36 cellular contexts compared by ENCODE assay signal in genomic region chr19:49433240-49433901, GRCh38. TPM values are rescaled to one million over a fixed set of nuclear protein-coding genes. Genes with fewer than 3 reads are reported as not detected.
A peak's percentile ranks its signal among the peaks of the same experiment; 100 is the strongest.
DNase-seq lines count a peak whose midpoint lies in the region; ATAC-seq and TF ChIP-seq lines count a peak whose summit lies in the region.
"Had no signal": no experiment of that assay in that cellular context is flagged by ENCODE, and none has a peak within 500 bp of the region (broad histone marks: within the 10 kb centered on the region; RNA-seq: fewer than 3 reads in every experiment).

No MANE protein-coding gene starts in this region.

- H3K27me3 Mint-ChIP-seq in activated CD4-positive, alpha-beta T cell treated with anti-CD3 and anti-CD28 coated beads, Interleukin-2, amount 10 ng/mL, durations not matched to agents 24 days and 14 days = peaks cover 87% of the 10 kb centered on the region
- peaks cover 76% of the 10 kb centered on the region for H3K27me3 Mint-ChIP-seq in CD8-positive, alpha-beta T cell (ENCODE audit: low read depth)
- H3K27me3 Mint-ChIP-seq in T-helper 17 cell = peaks cover 82% of the 10 kb centered on the region
- peaks cover 81 to 97% (median 85%) of the 10 kb centered on the region in 5 donors for H3K27me3 Mint-ChIP-seq in naive thymus-derived CD4-positive, alpha-beta T cell

- H3K27me3 ChIP-seq in CD8-positive, alpha-beta T cell (ENCODE audit: insufficient read depth, low read length) = peaks cover 61% of the 10 kb centered on the region
- H3K27me3 ChIP-seq in naive thymus-derived CD4-positive, alpha-beta T cell (ENCODE audit: control insufficient read depth in 2 of 2, insufficient read depth in 2 of 2, low read length in 2 of 2) = peaks cover 12 to 53% of the 10 kb centered on the region in 2 donors

- no peaks in the 10 kb centered on the region for H3K9me3 Mint-ChIP-seq in activated CD4-positive, alpha-beta T cell treated with anti-CD3 and anti-CD28 coated beads, Interleukin-2, amount 10 ng/mL, durations not matched to agents 24 days and 14 days
- H3K9me3 Mint-ChIP-seq in CD8-positive, alpha-beta T cell = no peaks in the 10 kb centered on the region
- peaks cover 0 to 5% (median 0%) of the 10 kb centered on the region in 11 donors for H3K9me3 Mint-ChIP-seq in naive thymus-derived CD4-positive, alpha-beta T cell
- H3K9me3 Mint-ChIP-seq: activated T-cell treated with anti-CD3 and anti-CD28 coated beads, Interleukin-2, amount 50 U/mL, for 72 hours had no signal

- DNase-seq in activated CD4-positive, alpha-beta T cell treated with anti-CD3 and anti-CD28 coated beads, Interleukin-2, amount 10 ng/mL, durations not matched to agents 24 days and 14 days = no peak
- DNase-seq in activated CD4-positive, alpha-beta T cell treated with anti-CD3 and anti-CD28 coated beads, Interleukin-2, amount 50 U/mL, for 1 hour = no peak
- DNase-seq in CD8-positive, alpha-beta T cell = no peak
- DNase-seq in T-helper 17 cell (no peak), GM10266 (ENCODE audit: extremely low spot score) (no peak)
- DNase-seq in naive thymus-derived CD4-positive, alpha-beta T cell = no peak
- DNase-seq: activated naive CD4-positive, alpha-beta T cell treated with Interleukin-2 at 50 U/mL for 16 hours; activated T-cell treated with anti-CD3 and anti-CD28 coated beads, Interleukin-2, amount 50 U/mL, for 72 hours; DMS153; effector memory CD4-positive, alpha-beta T cell; foreskin fibroblast; HCEC 1CT; heart right ventricle; left cardiac atrium; NCI-H1417; NCI-H446 treated with DMSO at 0.1 percent for 48 hours; NCI-H82; posterior cingulate gyrus; right lobe of liver; stimulated activated CD4-positive, alpha-beta T cell treated with anti-CD3 and anti-CD28 coated beads, Interleukin-2, amount 100 ng/mL, for 48 hours; T-helper 1 cell had no signal

- no peak for TF ChIP-seq CTCF in CD8-positive, alpha-beta T cell (IDR thresholded peaks at IDR 0.05)
- no peak for TF ChIP-seq CTCF in GM10266 (IDR thresholded peaks at IDR 0.05; ENCODE audit: control insufficient read depth, insufficient read depth, low read depth, missing control alignments)

- CTCF ChIA-PET in CD8-positive, alpha-beta T cell (lab: Charles Lee) = interaction anchor here (0.9 to 1.7 kb wide), 5 partner anchors 9 to 132 kb away, joined by 3 to 6 read pairs (median 4); no protein-coding TSS in a partner anchor
- CTCF ChIA-PET in naive thymus-derived CD4-positive, alpha-beta T cell (lab: Charles Lee) = no interaction called here

- no peaks in the 10 kb centered on the region for H3K36me3 Mint-ChIP-seq in activated CD4-positive, alpha-beta T cell treated with anti-CD3 and anti-CD28 coated beads, Interleukin-2, amount 10 ng/mL, durations not matched to agents 24 days and 14 days (ENCODE audit: low read depth)
- H3K36me3 Mint-ChIP-seq in CD8-positive, alpha-beta T cell = no peaks in the 10 kb centered on the region
- peaks cover 17% of the 10 kb centered on the region for H3K36me3 Mint-ChIP-seq in T-helper 17 cell (ENCODE audit: low read depth)
- peaks cover 0 to 2% (median 0%) of the 10 kb centered on the region in 5 donors for H3K36me3 Mint-ChIP-seq in naive thymus-derived CD4-positive, alpha-beta T cell

- intact Hi-C loops in activated CD4-positive, alpha-beta T cell treated with anti-CD3 and anti-CD28 coated beads, Interleukin-2, amount 10 ng/mL, durations not matched to agents 24 days and 14 days (cut with micrococcal nuclease) = no loop called here
- intact Hi-C loops in CD8-positive, alpha-beta T cell (cut with DNase I, micrococcal nuclease) = no loop called here
- intact Hi-C loops in naive thymus-derived CD4-positive, alpha-beta T cell (cut with micrococcal nuclease) = no loop called here

- H3K4me1 ChIP-seq in CD8-positive, alpha-beta T cell (ENCODE audit: insufficient read depth, low read length) = peaks cover 33% of the 10 kb centered on the region
- peaks cover 3 to 27% of the 10 kb centered on the region in 2 donors for H3K4me1 ChIP-seq in naive thymus-derived CD4-positive, alpha-beta T cell (ENCODE audit: control insufficient read depth in 2 of 2, insufficient read depth in 2 of 2, low read length in 2 of 2)
- H3K4me1 ChIP-seq: ascending aorta, right lobe of liver had no signal

- H3K36me3 ChIP-seq in CD8-positive, alpha-beta T cell (ENCODE audit: insufficient read depth, low read length) = no peaks in the 10 kb centered on the region
- no peaks in the 10 kb centered on the region for H3K36me3 ChIP-seq in naive thymus-derived CD4-positive, alpha-beta T cell (ENCODE audit: control insufficient read depth in 2 of 3, insufficient read depth in 3 of 3, low read length in 3 of 3)
- H3K36me3 ChIP-seq: ascending aorta, cardiac muscle cell, heart right ventricle, neural progenitor cell, right lobe of liver, suprapubic skin had no signal

- no peak overlapping the region for H3K27ac Mint-ChIP-seq in activated CD4-positive, alpha-beta T cell treated with anti-CD3 and anti-CD28 coated beads, Interleukin-2, amount 10 ng/mL, durations not matched to agents 24 days and 14 days
- no peak overlapping the region for H3K27ac Mint-ChIP-seq in CD8-positive, alpha-beta T cell
- H3K27ac Mint-ChIP-seq in T-helper 17 cell = peak overlapping the region; percentile 39
- H3K27ac Mint-ChIP-seq in naive thymus-derived CD4-positive, alpha-beta T cell = peak overlapping the region in 2 of 9 donors; percentile 32 to 51
- H3K27ac Mint-ChIP-seq: activated T-cell treated with anti-CD3 and anti-CD28 coated beads, Interleukin-2, amount 50 U/mL, for 72 hours; neural progenitor cell had no signal

- no peak overlapping the region for H3K4me3 ChIP-seq in CD8-positive, alpha-beta T cell (ENCODE audit: low read depth, low read length)
- H3K4me3 ChIP-seq in naive thymus-derived CD4-positive, alpha-beta T cell (ENCODE audit: low read length) = no peak overlapping the region
- H3K4me3 ChIP-seq: ascending aorta, cardiac muscle cell, heart right ventricle, right lobe of liver, suprapubic skin had no signal

- POLR2A ChIA-PET in CD8-positive, alpha-beta T cell (lab: Charles Lee) = no interaction called here
- POLR2A ChIA-PET in naive thymus-derived CD4-positive, alpha-beta T cell (lab: Charles Lee) = interaction anchor here (0.6 kb wide), 1 partner anchor 42 kb away, joined by 4 read pairs; no protein-coding TSS in a partner anchor

- peak overlapping the region; percentile 7 for H3K4me3 Mint-ChIP-seq in activated CD4-positive, alpha-beta T cell treated with anti-CD3 and anti-CD28 coated beads, Interleukin-2, amount 10 ng/mL, durations not matched to agents 24 days and 14 days
- H3K4me3 Mint-ChIP-seq in CD8-positive, alpha-beta T cell = peak overlapping the region; percentile 29
- peak overlapping the region; percentile 28 for H3K4me3 Mint-ChIP-seq in T-helper 17 cell
- H3K4me3 Mint-ChIP-seq in naive thymus-derived CD4-positive, alpha-beta T cell = peak overlapping the region in 9 of 10 donors; percentile 35 to 74 (median 64)
- H3K4me3 Mint-ChIP-seq: neural progenitor cell had no signal

- H3K4me1 Mint-ChIP-seq in activated CD4-positive, alpha-beta T cell treated with anti-CD3 and anti-CD28 coated beads, Interleukin-2, amount 10 ng/mL, durations not matched to agents 24 days and 14 days = peaks cover 36% of the 10 kb centered on the region
- peaks cover 34% of the 10 kb centered on the region for H3K4me1 Mint-ChIP-seq in CD8-positive, alpha-beta T cell (ENCODE audit: low read depth)
- peaks cover 43% of the 10 kb centered on the region for H3K4me1 Mint-ChIP-seq in T-helper 17 cell
- H3K4me1 Mint-ChIP-seq in naive thymus-derived CD4-positive, alpha-beta T cell = peaks cover 25 to 40% (median 26%) of the 10 kb centered on the region in 7 donors

- no peaks in the 10 kb centered on the region for H3K9me3 ChIP-seq in CD8-positive, alpha-beta T cell (ENCODE audit: low read length)
- no peaks in the 10 kb centered on the region for H3K9me3 ChIP-seq in T-helper 17 cell (ENCODE audit: control insufficient read depth, low read length, poor library complexity, severe bottlenecking)
- H3K9me3 ChIP-seq in naive thymus-derived CD4-positive, alpha-beta T cell (ENCODE audit: control insufficient read depth in 2 of 3, low read length in 3 of 3) = no peaks in the 10 kb centered on the region
- H3K9me3 ChIP-seq: ascending aorta, heart right ventricle, right lobe of liver, suprapubic skin had no signal

- ATAC-seq in CD8-positive, alpha-beta T cell = no peak
- no peak for ATAC-seq in T-helper 17 cell
- ATAC-seq in naive thymus-derived CD4-positive, alpha-beta T cell = no peak
- ATAC-seq in HG03159 (IDR thresholded peaks at IDR 0.05; ENCODE audit: unreplicated experiment) = no peak
- ATAC-seq in HG02938 (IDR thresholded peaks at IDR 0.05; ENCODE audit: unreplicated experiment) = no peak
- ATAC-seq: activated CD4-positive, CD25-positive, alpha-beta regulatory T cell treated with anti-CD3 and anti-CD28 coated beads, Interleukin-2, amount 50 U/mL, for 24 hours; activated T-cell treated with anti-CD3 and anti-CD28 coated beads, Interleukin-2, amount 50 U/mL, for 72 hours; heart right ventricle; left cardiac atrium; right lobe of liver had no signal

- no peak overlapping the region for H3K27ac ChIP-seq in CD8-positive, alpha-beta T cell (ENCODE audit: low read depth, low read length)
- H3K27ac ChIP-seq in naive thymus-derived CD4-positive, alpha-beta T cell (ENCODE audit: low read depth, low read length) = no peak overlapping the region
- H3K27ac ChIP-seq: ascending aorta, cardiac muscle cell, coronary artery, heart right ventricle, neural progenitor cell, right lobe of liver, suprapubic skin had no signal

RNA-seq across cellular contexts. Expression of gene SLC17A7, which starts 8.0 kb away (rescaled TPM):
- 0.12 and 0.54 TPM in 2 replicates for total RNA-seq in activated CD4-positive, alpha-beta T cell treated with anti-CD3 and anti-CD28 coated beads, Interleukin-2, amount 10 ng/mL, durations not matched to agents 24 days and 14 days
- under 1 TPM in 1 of 2 experiments, not detected in 1; 0.11 TPM for total RNA-seq in CD8-positive, alpha-beta T cell
- not detected for total RNA-seq in T-helper 17 cell
- total RNA-seq in naive thymus-derived CD4-positive, alpha-beta T cell = under 1 TPM in 2 of 5 experiments, not detected in 3; 0.12 to 0.22 TPM
- polyA plus RNA-seq in naive thymus-derived CD4-positive, alpha-beta T cell = not detected
- total RNA-seq: activated CD8-positive, alpha-beta memory T cell treated with anti-CD3 and anti-CD28 coated beads for 36 hours; esophagus mucosa had no signal

RNA-seq across cellular contexts. Expression of gene GFY, which starts 8.2 kb away (rescaled TPM):
- not detected in 2 replicates for total RNA-seq in activated CD4-positive, alpha-beta T cell treated with anti-CD3 and anti-CD28 coated beads, Interleukin-2, amount 10 ng/mL, durations not matched to agents 24 days and 14 days
- not detected for total RNA-seq in CD8-positive, alpha-beta T cell
- not detected for total RNA-seq in T-helper 17 cell
- not detected for total RNA-seq in naive thymus-derived CD4-positive, alpha-beta T cell
- polyA plus RNA-seq in naive thymus-derived CD4-positive, alpha-beta T cell = not detected
- total RNA-seq: activated CD8-positive, alpha-beta memory T cell treated with anti-CD3 and anti-CD28 coated beads for 36 hours; activated T-cell treated with anti-CD3 and anti-CD28 coated beads, Interleukin-2, amount 50 U/mL, for 72 hours; ascending aorta; esophagus mucosa; heart right ventricle; left cardiac atrium; lung microvascular endothelial cell; mucosa of gallbladder; right lobe of liver; RPMI7951; SK-MEL-5; suprapubic skin; ureter had no signal

RNA-seq across cellular contexts. Expression of gene PTH2, which starts 10.1 kb away (rescaled TPM):
- not detected in 2 replicates for total RNA-seq in activated CD4-positive, alpha-beta T cell treated with anti-CD3 and anti-CD28 coated beads, Interleukin-2, amount 10 ng/mL, durations not matched to agents 24 days and 14 days
- not detected for total RNA-seq in CD8-positive, alpha-beta T cell
- not detected for total RNA-seq in T-helper 17 cell
- not detected for total RNA-seq in naive thymus-derived CD4-positive, alpha-beta T cell
- not detected for polyA plus RNA-seq in naive thymus-derived CD4-positive, alpha-beta T cell
- total RNA-seq: activated CD8-positive, alpha-beta memory T cell treated with anti-CD3 and anti-CD28 coated beads for 36 hours; activated T-cell treated with anti-CD3 and anti-CD28 coated beads, Interleukin-2, amount 50 U/mL, for 72 hours; ascending aorta; esophagus mucosa; heart right ventricle; left cardiac atrium; lung microvascular endothelial cell; mucosa of gallbladder; right lobe of liver; RPMI7951; SK-MEL-5; suprapubic skin; ureter had no signal
- polyA plus RNA-seq: heart right ventricle had no signal

RNA-seq across cellular contexts. Expression of gene PIH1D1, which starts 18.2 kb away (rescaled TPM):
- 134 and 135 TPM in 2 replicates for total RNA-seq in activated CD4-positive, alpha-beta T cell treated with anti-CD3 and anti-CD28 coated beads, Interleukin-2, amount 10 ng/mL, durations not matched to agents 24 days and 14 days
- 100 to 1,000 TPM; 113 to 119 TPM for total RNA-seq in CD8-positive, alpha-beta T cell
- 100 to 1,000 TPM; 147 to 150 TPM for total RNA-seq in T-helper 17 cell
- total RNA-seq in naive thymus-derived CD4-positive, alpha-beta T cell = 100 to 1,000 TPM; 136 to 183 (median 159) TPM
- polyA plus RNA-seq in naive thymus-derived CD4-positive, alpha-beta T cell = 10 to 100 TPM; 62.7 to 91.8 TPM

RNA-seq across cellular contexts. Expression of gene ALDH16A1, which starts 19.7 kb away (rescaled TPM):
- total RNA-seq in activated CD4-positive, alpha-beta T cell treated with anti-CD3 and anti-CD28 coated beads, Interleukin-2, amount 10 ng/mL, durations not matched to agents 24 days and 14 days = 27.2 and 28.4 TPM in 2 replicates
- total RNA-seq in CD8-positive, alpha-beta T cell = 10 to 100 TPM; 26.1 to 30.7 TPM
- 10 to 100 TPM; 34.8 to 38.0 TPM for total RNA-seq in T-helper 17 cell
- total RNA-seq in naive thymus-derived CD4-positive, alpha-beta T cell = 10 to 100 TPM; 27.6 to 38.1 (median 33.3) TPM
- polyA plus RNA-seq in naive thymus-derived CD4-positive, alpha-beta T cell = 10 to 100 TPM; 28.3 to 37.8 TPM

Comparison
In these comparisons a context has a peak if more than half of its experiments do, and no peak if none do; other contexts are left out.
1. H3K4me3 Mint-ChIP-seq: peak in every context shown above with its lines; median percentile 64 in naive thymus-derived CD4-positive, alpha-beta T cell; 29 in CD8-positive, alpha-beta T cell; 28 in T-helper 17 cell; 7 in activated CD4-positive, alpha-beta T cell treated with anti-CD3 and anti-CD28 coated beads, Interleukin-2, amount 10 ng/mL, durations not matched to agents 24 days and 14 days.